In the genomic region with DNA sequence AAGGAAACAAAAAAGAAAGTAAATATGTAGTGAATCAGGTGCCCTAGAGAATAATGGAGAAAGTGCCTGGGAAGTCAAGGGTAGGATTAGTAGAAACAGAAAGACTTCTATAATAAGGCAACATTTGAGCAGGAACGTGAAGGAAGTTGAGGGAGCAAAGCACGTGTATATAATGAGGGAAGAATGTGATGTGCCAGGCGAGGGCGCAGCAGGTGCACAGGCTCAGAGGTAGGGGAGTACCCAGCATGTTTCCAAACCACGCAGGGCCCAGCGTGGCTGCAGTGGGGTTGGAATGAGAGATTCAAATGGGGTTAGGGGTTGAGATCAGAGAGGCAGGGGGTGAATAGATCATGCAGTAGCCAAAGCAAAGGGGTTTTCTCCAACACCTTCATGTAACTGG, we compare ENCODE assay signal across 26 cellular contexts.
DNase-seq lines count a peak whose midpoint lies in the region; ATAC-seq and TF ChIP-seq lines count a peak whose summit lies in the region.
"Had no signal": no experiment of that assay in that cellular context is flagged by ENCODE, and none has a peak within 500 bp of the region (broad histone marks: within the 10 kb centered on the region; RNA-seq: fewer than 3 reads in every experiment).

No MANE protein-coding gene starts in this region.

- H3K4me1 Mint-ChIP-seq in central memory CD8-positive, alpha-beta T cell = peaks cover 5% of the 10 kb centered on the region
- H3K4me1 Mint-ChIP-seq: immature natural killer cell had no signal

- no peaks in the 10 kb centered on the region for H4K20me1 ChIP-seq in MM.1S (ENCODE audit: insufficient read depth, low read length)
- H4K20me1 ChIP-seq: BLaER1 treated with 17β-estradiol and CSF1 and Interleukin-3, amounts not matched to agents 10 nM and 100 nM had no signal

- intact Hi-C loops in stomach (cut with DNase I; ENCODE audit: low total_unique reads) = no loop called here

- peak; percentile 19 for TF ChIP-seq CTCF in MM.1S (IDR thresholded peaks at IDR 0.05; ENCODE audit: low read length)
- no peak for TF ChIP-seq CTCF in stomach (IDR thresholded peaks at IDR 0.05)

- H3K4me3 Mint-ChIP-seq in central memory CD8-positive, alpha-beta T cell = no peak overlapping the region
- H3K4me3 Mint-ChIP-seq: activated CD4-positive, alpha-beta memory T cell treated with anti-CD3 and anti-CD28 coated beads for 36 hours; immature natural killer cell had no signal

- no peak overlapping the region for H3K27ac ChIP-seq in MM.1S (ENCODE audit: low read length)
- H3K27ac ChIP-seq in stomach = no peak overlapping the region
- H3K27ac ChIP-seq: 22Rv1; BLaER1 treated with 17β-estradiol and CSF1 and Interleukin-3, amounts not matched to agents 10 nM and 100 nM; Peyer's patch; SJSA1; skin epidermis; tibial artery; VCaP had no signal

- no peaks in the 10 kb centered on the region for H3F3A ChIP-seq in MM.1S (ENCODE audit: insufficient read depth, low read length)

- DNase-seq in NCI-H2029 (lab: John Stamatoyannopoulos, UW) = peak; percentile 21
- DNase-seq in NCI-H2029 treated with DMSO at 0.1 percent for 48 hours (lab: John Stamatoyannopoulos, UW) = no peak
- no peak for DNase-seq in MM.1S
- DNase-seq in central memory CD8-positive, alpha-beta T cell (ENCODE audit: low spot score in 2 of 2) = no peak
- peak; percentile 40 for DNase-seq in stomach
- DNase-seq in NCI-H2227 treated with DMSO at 0.1 percent for 48 hours (lab: John Stamatoyannopoulos, UW) = no peak
- no peak for DNase-seq in HPDE6-E6E7 (ENCODE audit: extremely low spot score)
- DNase-seq: activated CD4-positive, alpha-beta memory T cell treated with anti-CD3 and anti-CD28 coated beads for 36 hours; activated naive CD4-positive, alpha-beta T cell; amygdala; Calu3; H7; immature natural killer cell; left ventricle myocardium superior; midbrain; NCI-H748 treated with DMSO at 0.1 percent for 48 hours; stimulated activated CD4-positive, alpha-beta T cell treated with anti-CD3 and anti-CD28 coated beads, Interleukin-2, amount 100 ng/mL, for 24 hours; stimulated activated naive CD8-positive, alpha-beta T cell treated with anti-CD3 and anti-CD28 coated beads, Interleukin-15, Interleukin-2, amounts not matched to agents 100 U/mL and 50 U/mL, for 24 hours; tibial artery had no signal

- no peak for ATAC-seq in central memory CD8-positive, alpha-beta T cell (replicated peaks; ENCODE audit: extremely low read depth, poor library complexity, severe bottlenecking)
- no peak for ATAC-seq in GM19395 (IDR thresholded peaks at IDR 0.05; ENCODE audit: unreplicated experiment)
- ATAC-seq: left ventricle myocardium superior; stimulated activated naive CD8-positive, alpha-beta T cell treated with anti-CD3 and anti-CD28 coated beads, Interleukin-15, Interleukin-2, amounts not matched to agents 100 U/mL and 50 U/mL, for 24 hours had no signal

- peaks cover 1% of the 10 kb centered on the region for H3K36me3 Mint-ChIP-seq in central memory CD8-positive, alpha-beta T cell (ENCODE audit: insufficient read depth)
- H3K36me3 Mint-ChIP-seq: activated CD4-positive, alpha-beta memory T cell treated with anti-CD3 and anti-CD28 coated beads for 36 hours; immature natural killer cell had no signal

- H2AFZ ChIP-seq in MM.1S (ENCODE audit: low read length) = 0 out of 2 replicates have a peak overlapping the region, but pooled peaks have one; percentile 29

- TF ChIP-seq POLR2A in stomach (IDR thresholded peaks at IDR 0.05) = no peak

- H3K27me3 Mint-ChIP-seq in central memory CD8-positive, alpha-beta T cell = no peaks in the 10 kb centered on the region
- H3K27me3 Mint-ChIP-seq: activated CD4-positive, alpha-beta memory T cell treated with anti-CD3 and anti-CD28 coated beads for 36 hours had no signal

- H3K27ac Mint-ChIP-seq in central memory CD8-positive, alpha-beta T cell (ENCODE audit: low read depth) = peak overlapping the region; percentile 1
- H3K27ac Mint-ChIP-seq: activated CD4-positive, alpha-beta memory T cell treated with anti-CD3 and anti-CD28 coated beads for 36 hours; immature natural killer cell had no signal

- H3K36me3 ChIP-seq in MM.1S (replicated peaks; ENCODE audit: insufficient read depth, low read length) = no peaks in the 10 kb centered on the region
- H3K36me3 ChIP-seq in stomach = no peaks in the 10 kb centered on the region
- H3K36me3 ChIP-seq: BLaER1 treated with 17β-estradiol and CSF1 and Interleukin-3, amounts not matched to agents 10 nM and 100 nM; Peyer's patch; SJSA1; tibial artery had no signal

- H3K79me2 ChIP-seq in MM.1S (ENCODE audit: low read length) = no peaks in the 10 kb centered on the region

- H3K9me3 Mint-ChIP-seq in central memory CD8-positive, alpha-beta T cell = no peaks in the 10 kb centered on the region
- H3K9me3 Mint-ChIP-seq: activated CD4-positive, alpha-beta memory T cell treated with anti-CD3 and anti-CD28 coated beads for 36 hours had no signal

- TF ChIP-seq EP300 in stomach (IDR thresholded peaks at IDR 0.05) = no peak

- 45 to 59% (median 50%) methylated on average over 6 of the region's 6 CpGs for WGBS in stomach, 5 donors

- H3K9me3 ChIP-seq in MM.1S (replicated peaks; ENCODE audit: insufficient read depth, low read length) = no peaks in the 10 kb centered on the region
- no peaks in the 10 kb centered on the region for H3K9me3 ChIP-seq in stomach
- H3K9me3 ChIP-seq: BLaER1 treated with 17β-estradiol and CSF1 and Interleukin-3, amounts not matched to agents 10 nM and 100 nM; Peyer's patch; SJSA1; tibial artery had no signal

- H3K4me1 ChIP-seq in MM.1S (ENCODE audit: low read length) = no peaks in the 10 kb centered on the region
- no peaks in the 10 kb centered on the region for H3K4me1 ChIP-seq in stomach
- H3K4me1 ChIP-seq: BLaER1 treated with 17β-estradiol and CSF1 and Interleukin-3, amounts not matched to agents 10 nM and 100 nM; Peyer's patch; SJSA1; tibial artery had no signal

- no peak overlapping the region for H3K4me3 ChIP-seq in MM.1S (ENCODE audit: low read length)
- no peak overlapping the region for H3K4me3 ChIP-seq in stomach
- H3K4me3 ChIP-seq: BLaER1 treated with 17β-estradiol and CSF1 and Interleukin-3, amounts not matched to agents 10 nM and 100 nM; Peyer's patch; SJSA1; skin epidermis; tibial artery had no signal

- no peaks in the 10 kb centered on the region for H3K9me2 ChIP-seq in MM.1S (replicated peaks; ENCODE audit: insufficient read depth, low read length)

- H3K4me2 ChIP-seq in MM.1S (ENCODE audit: low read depth, low read length) = no peak overlapping the region
- H3K4me2 ChIP-seq: BLaER1 treated with 17β-estradiol and CSF1 and Interleukin-3, amounts not matched to agents 10 nM and 100 nM had no signal

- no peak overlapping the region for H3K9ac ChIP-seq in MM.1S (ENCODE audit: low read length)
- H3K9ac ChIP-seq: BLaER1 treated with 17β-estradiol and CSF1 and Interleukin-3, amounts not matched to agents 10 nM and 100 nM had no signal

- no peaks in the 10 kb centered on the region for H3K27me3 ChIP-seq in MM.1S (replicated peaks; ENCODE audit: insufficient read depth, low read length)
- no peaks in the 10 kb centered on the region for H3K27me3 ChIP-seq in stomach
- H3K27me3 ChIP-seq: BLaER1 treated with 17β-estradiol and CSF1 and Interleukin-3, amounts not matched to agents 10 nM and 100 nM; Peyer's patch; SJSA1; tibial artery had no signal

Comparison
In these comparisons a context has a peak if more than half of its experiments do, and no peak if none do; other contexts are left out.
1. DNase-seq: peak in NCI-H2029 (single experiment) and stomach (single experiment); none in NCI-H2029 treated with DMSO at 0.1 percent for 48 hours (single experiment), MM.1S (single experiment), central memory CD8-positive, alpha-beta T cell (0 of 2), NCI-H2227 treated with DMSO at 0.1 percent for 48 hours (single experiment) and HPDE6-E6E7 (single experiment).